17 cellular contexts compared by ENCODE assay signal in the genomic region with DNA sequence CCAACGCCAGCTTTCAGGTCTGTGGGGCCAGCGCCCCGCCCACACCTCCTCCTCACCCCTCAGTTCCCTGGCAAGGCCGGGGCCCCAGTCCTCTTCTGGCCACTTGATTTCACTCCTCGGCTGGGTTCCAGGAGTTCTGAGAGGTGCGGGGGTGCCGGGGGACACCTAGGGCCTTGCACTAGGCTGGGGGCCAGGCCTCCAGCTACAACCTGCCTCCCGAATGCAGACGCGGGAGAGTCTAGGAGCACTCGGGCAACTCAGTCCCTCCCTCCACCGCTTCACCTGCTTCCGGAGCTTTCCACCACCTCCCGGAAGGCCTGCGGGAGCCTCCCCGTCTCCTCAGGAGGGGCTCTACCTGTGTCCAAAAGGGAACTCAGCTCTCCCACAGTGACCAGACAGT.
"Had no signal": no experiment of that assay in that cellular context is flagged by ENCODE, and none has a peak within 500 bp of the region (broad histone marks: within the 10 kb centered on the region; RNA-seq: fewer than 3 reads in every experiment).

No MANE protein-coding gene starts in this region.

- H3K27me3 Mint-ChIP-seq: activated CD4-positive, alpha-beta memory T cell treated with anti-CD3 and anti-CD28 coated beads, Interleukin-2, amount 10 ng/mL, durations not matched to agents 7 days and 5 days; activated naive CD8-positive, alpha-beta T cell; brain; dendritic cell treated with granulocyte-macrophage colony-stimulating factor and Interleukin-4, amounts not matched to agents 40 ng/mL and 50 ng/mL, for 4 days; stimulated activated naive CD8-positive, alpha-beta T cell treated with anti-CD3 and anti-CD28 coated beads, Interleukin-15, Interleukin-2, amounts not matched to agents 100 ng/mL and 50 ng/mL, for 24 hours had no signal

- H3K4me1 Mint-ChIP-seq: brain, WTC11 had no signal

- H3K27me3 ChIP-seq: right lobe of liver, suprapubic skin had no signal

- H3K36me3 Mint-ChIP-seq: activated naive CD8-positive, alpha-beta T cell; WTC11 had no signal

- H3K27ac Mint-ChIP-seq: activated CD4-positive, alpha-beta memory T cell treated with anti-CD3 and anti-CD28 coated beads, Interleukin-2, amount 10 ng/mL, durations not matched to agents 7 days and 5 days; activated naive CD8-positive, alpha-beta T cell; brain; dendritic cell treated with granulocyte-macrophage colony-stimulating factor and Interleukin-4, amounts not matched to agents 40 ng/mL and 50 ng/mL, for 4 days; nephron; stimulated activated naive CD8-positive, alpha-beta T cell treated with anti-CD3 and anti-CD28 coated beads, Interleukin-15, Interleukin-2, amounts not matched to agents 100 ng/mL and 50 ng/mL, for 24 hours; WTC11 had no signal

- H3K4me3 Mint-ChIP-seq: activated CD4-positive, alpha-beta memory T cell treated with anti-CD3 and anti-CD28 coated beads, Interleukin-2, amount 10 ng/mL, durations not matched to agents 7 days and 5 days; activated naive CD8-positive, alpha-beta T cell; brain; dendritic cell treated with granulocyte-macrophage colony-stimulating factor and Interleukin-4, amounts not matched to agents 40 ng/mL and 50 ng/mL, for 4 days; nephron; stimulated activated naive CD8-positive, alpha-beta T cell treated with anti-CD3 and anti-CD28 coated beads, Interleukin-15, Interleukin-2, amounts not matched to agents 100 ng/mL and 50 ng/mL, for 24 hours; WTC11 had no signal

- H3K4me1 ChIP-seq: prostate gland, right lobe of liver had no signal

- ATAC-seq: right lobe of liver, WTC11 had no signal

- H3K9me3 Mint-ChIP-seq: activated CD4-positive, alpha-beta memory T cell treated with anti-CD3 and anti-CD28 coated beads, Interleukin-2, amount 10 ng/mL, durations not matched to agents 7 days and 5 days; brain; dendritic cell treated with granulocyte-macrophage colony-stimulating factor and Interleukin-4, amounts not matched to agents 40 ng/mL and 50 ng/mL, for 4 days; nephron; stimulated activated naive CD8-positive, alpha-beta T cell treated with anti-CD3 and anti-CD28 coated beads, Interleukin-15, Interleukin-2, amounts not matched to agents 100 ng/mL and 50 ng/mL, for 24 hours; WTC11 had no signal

- H3K4me3 ChIP-seq: prostate gland, right lobe of liver, suprapubic skin had no signal

- H3K9me3 ChIP-seq: prostate gland, right lobe of liver, suprapubic skin had no signal

- DNase-seq: activated CD4-positive, alpha-beta memory T cell treated with anti-CD3 and anti-CD28 coated beads, Interleukin-2, amount 10 ng/mL, durations not matched to agents 7 days and 5 days; activated CD4-positive, alpha-beta T cell treated with anti-CD3 and anti-CD28 coated beads for 4 hours; activated CD8-positive, alpha-beta memory T cell treated with anti-CD3 and anti-CD28 coated beads, Interleukin-2, amount 50 U/mL, for 4 hours; activated gamma-delta T cell treated with Interleukin-2 at 50 U/mL for 16 hours; amniotic stem cell; mesenchymal stem cell; occipital lobe had no signal

- H3K27ac ChIP-seq: epithelial cell of prostate, prostate gland, right lobe of liver, suprapubic skin had no signal
